ENCODE assay signal across 1 cellular context in genomic region chr19:12293771-12294307, GRCh38.
TF ChIP-seq lines count a peak whose summit lies in the region.

No MANE protein-coding gene starts in this region.

TF ChIP-seq in HEK293, 187 proteins besides CTCF, POLR2A, EP300 and RAD21 (continued from another document and continues in another):
- no peak for TF ChIP-seq PRDM2 (tag by site-specific recombination; IDR thresholded peaks at IDR 0.05; ENCODE audit: borderline replicate concordance)
- TF ChIP-seq ZSCAN30 (tag by site-specific recombination; IDR thresholded peaks at IDR 0.05), result no peak
- TF ChIP-seq ZNF211 (tag by site-specific recombination; IDR thresholded peaks at IDR 0.05; ENCODE audit: low read depth), result no peak
- TF ChIP-seq FEZF1 (tag by site-specific recombination; IDR thresholded peaks at IDR 0.05), result no peak
- TF ChIP-seq ZNF398 (tag by site-specific recombination; IDR thresholded peaks at IDR 0.05), result no peak
- no peak for TF ChIP-seq ZNF121 (tag by site-specific recombination; IDR thresholded peaks at IDR 0.05)
- no peak for TF ChIP-seq ZNF266 (tag by site-specific recombination; IDR thresholded peaks at IDR 0.05; ENCODE audit: low read depth)
- no peak for TF ChIP-seq WT1 (tag by site-specific recombination; IDR thresholded peaks at IDR 0.05)
- TF ChIP-seq GLIS1 (tag by site-specific recombination; IDR thresholded peaks at IDR 0.05), result peak; percentile 33; the same call in 1 of the 2 replicates
- TF ChIP-seq ZBTB8A (tag by site-specific recombination; IDR thresholded peaks at IDR 0.05), result no peak
- no peak for TF ChIP-seq ZBTB1 (tag by site-specific recombination; IDR thresholded peaks at IDR 0.05)
- no peak for TF ChIP-seq GLI2 (tag by site-specific recombination; IDR thresholded peaks at IDR 0.05; ENCODE audit: borderline replicate concordance, low read depth)
- TF ChIP-seq ZBTB20 (tag by site-specific recombination; IDR thresholded peaks at IDR 0.05), result no peak
- TF ChIP-seq ZNF175 (tag by site-specific recombination; IDR thresholded peaks at IDR 0.05), result no peak
- TF ChIP-seq ZNF664 (tag by site-specific recombination; IDR thresholded peaks at IDR 0.05), result no peak
- no peak for TF ChIP-seq ZBTB11 (tag by site-specific recombination; conservative IDR thresholded peaks at IDR 0.05; ENCODE audit: low read depth)
- no peak for TF ChIP-seq ZNF16 (tag by site-specific recombination; IDR thresholded peaks at IDR 0.05; ENCODE audit: low read depth)
- peak; percentile 85 for TF ChIP-seq ZFHX2 (tag by site-specific recombination; conservative IDR thresholded peaks at IDR 0.05)
- TF ChIP-seq ZNF518A (tag by site-specific recombination; conservative IDR thresholded peaks at IDR 0.05; ENCODE audit: low read depth), result no peak
- no peak for TF ChIP-seq ZNF184 (tag by site-specific recombination; IDR thresholded peaks at IDR 0.05)
- peak; percentile 41 for TF ChIP-seq ZIC2 (tag by site-specific recombination; IDR thresholded peaks at IDR 0.05)
- no peak for TF ChIP-seq ZNF513 (tag by site-specific recombination; IDR thresholded peaks at IDR 0.05)
- TF ChIP-seq ZNF600 (tag by site-specific recombination; IDR thresholded peaks at IDR 0.05), result peak; percentile 30; the same call in 1 of the 2 replicates
- TF ChIP-seq BCL11A (tag by site-specific recombination; IDR thresholded peaks at IDR 0.05; ENCODE audit: low read depth), result no peak
- TF ChIP-seq ZNF660 (tag by site-specific recombination; IDR thresholded peaks at IDR 0.05), result no peak
- no peak for TF ChIP-seq ZNF645 (tag by site-specific recombination; IDR thresholded peaks at IDR 0.05)
- TF ChIP-seq ZNF280D (tag by site-specific recombination; IDR thresholded peaks at IDR 0.05), result no peak
- TF ChIP-seq HOXA7 (CRISPR knock-in tag; IDR thresholded peaks at IDR 0.05; ENCODE audit: borderline replicate concordance), result no peak
- TF ChIP-seq ZNF223 (tag by site-specific recombination; IDR thresholded peaks at IDR 0.05), result no peak
- no peak for TF ChIP-seq ZXDB (tag by site-specific recombination; IDR thresholded peaks at IDR 0.05)
- no peak for TF ChIP-seq ZNF23 (tag by site-specific recombination; IDR thresholded peaks at IDR 0.05; ENCODE audit: borderline replicate concordance)
